In the genomic region with DNA sequence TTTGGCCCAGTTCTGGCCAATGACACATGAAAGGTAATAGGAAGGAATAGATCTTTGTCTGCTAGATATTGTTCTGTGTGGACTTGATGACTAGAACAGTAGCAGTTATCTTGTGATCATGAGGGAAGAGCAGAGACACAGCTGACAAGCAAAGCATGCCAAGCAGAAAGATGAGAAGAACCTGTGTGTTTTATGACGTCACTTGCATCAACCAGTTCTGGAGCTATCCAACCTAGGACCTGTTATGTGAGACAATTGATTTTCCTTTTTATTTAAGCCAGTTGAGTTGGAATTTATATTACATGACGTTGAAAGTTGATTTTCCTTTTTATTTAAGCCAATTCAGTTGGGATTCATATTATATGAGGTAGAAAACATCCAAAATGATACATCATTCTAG, we compare ENCODE assay signal across 1 cellular context.
TF ChIP-seq lines count a peak whose summit lies in the region.

No MANE protein-coding gene starts in this region.

TF ChIP-seq in HEK293, 187 proteins besides CTCF, POLR2A, EP300 and RAD21:
- TF ChIP-seq, protein P1, sequence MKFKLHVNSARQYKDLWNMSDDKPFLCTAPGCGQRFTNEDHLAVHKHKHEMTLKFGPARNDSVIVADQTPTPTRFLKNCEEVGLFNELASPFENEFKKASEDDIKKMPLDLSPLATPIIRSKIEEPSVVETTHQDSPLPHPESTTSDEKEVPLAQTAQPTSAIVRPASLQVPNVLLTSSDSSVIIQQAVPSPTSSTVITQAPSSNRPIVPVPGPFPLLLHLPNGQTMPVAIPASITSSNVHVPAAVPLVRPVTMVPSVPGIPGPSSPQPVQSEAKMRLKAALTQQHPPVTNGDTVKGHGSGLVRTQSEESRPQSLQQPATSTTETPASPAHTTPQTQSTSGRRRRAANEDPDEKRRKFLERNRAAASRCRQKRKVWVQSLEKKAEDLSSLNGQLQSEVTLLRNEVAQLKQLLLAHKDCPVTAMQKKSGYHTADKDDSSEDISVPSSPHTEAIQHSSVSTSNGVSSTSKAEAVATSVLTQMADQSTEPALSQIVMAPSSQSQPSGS (tag by site-specific recombination; IDR thresholded peaks at IDR 0.05; ENCODE audit: low read depth), result 0 out of 2 replicates have a peak, but pooled peaks have one; percentile 3
- no peak for TF ChIP-seq SETDB1 (IDR thresholded peaks at IDR 0.05; ENCODE audit: insufficient read length, low read length)
